7 cellular contexts compared by ENCODE assay signal in genomic region chr19:10086032-10086903, GRCh38. TPM values are rescaled to one million over a fixed set of nuclear protein-coding genes. Genes with fewer than 3 reads are reported as not detected.
DNase-seq lines count a peak whose midpoint lies in the region; ATAC-seq and TF ChIP-seq lines count a peak whose summit lies in the region.

Gene SHFL (plus strand): TSS chr19:10086317. CDS start chr19:10086428, 111 bp downstream.

- peaks cover 17% of the 10 kb centered on the region for H3K4me1 Mint-ChIP-seq in activated T-cell treated with anti-CD3 and anti-CD28 coated beads, Interleukin-2, amount 50 U/mL, for 24 hours (ENCODE audit: low read depth)

- H3K9ac ChIP-seq in muscle layer of colon (ENCODE audit: low read length): peak within 1 kb of the TSS; percentile 44

- H3K27me3 Mint-ChIP-seq in activated T-cell treated with anti-CD3 and anti-CD28 coated beads, Interleukin-2, amount 50 U/mL, for 24 hours: no peaks in the 10 kb centered on the region

- peak; percentile 65 for DNase-seq in NOMO-1 treated with dmso at 0.1 percent for 144 hours (lab: John Stamatoyannopoulos, UW; ENCODE audit: unreplicated experiment)
- peak; percentile 90 for DNase-seq in activated T-cell treated with anti-CD3 and anti-CD28 coated beads, Interleukin-2, amount 50 U/mL, for 24 hours
- peak; percentile 87 for DNase-seq in stimulated activated CD8-positive, alpha-beta memory T cell treated with anti-CD3 and anti-CD28 coated beads, Interleukin-4, amount 100 ng/mL, for 48 hours

- TF ChIP-seq POLR2A in GM18526 (IDR thresholded peaks at IDR 0.05; ENCODE audit: extremely low read depth, insufficient read length): peak; percentile 75

- H3K4me1 ChIP-seq in muscle layer of colon (ENCODE audit: insufficient read depth, low read length): peaks cover 4% of the 10 kb centered on the region

- H3K27me3 ChIP-seq in muscle layer of colon (ENCODE audit: control insufficient read depth in 1 of 2, insufficient read depth in 2 of 2, low read length in 2 of 2): no peaks in the 10 kb centered on the region

- peak within 1 kb of the TSS; percentile 81 for H3K4me3 Mint-ChIP-seq in activated T-cell treated with anti-CD3 and anti-CD28 coated beads, Interleukin-2, amount 50 U/mL, for 24 hours

- ATAC-seq in HG02884 (IDR thresholded peaks at IDR 0.05; ENCODE audit: unreplicated experiment) (peak; percentile 56), esophagus mucosa (peak; percentile 85)

- H3K9me3 Mint-ChIP-seq in activated T-cell treated with anti-CD3 and anti-CD28 coated beads, Interleukin-2, amount 50 U/mL, for 24 hours: no peaks in the 10 kb centered on the region

- peak within 1 kb of the TSS; percentile 93 for H3K27ac ChIP-seq in muscle layer of colon (ENCODE audit: low read depth, low read length)

- peak within 1 kb of the TSS; percentile 85 for H3K27ac Mint-ChIP-seq in activated T-cell treated with anti-CD3 and anti-CD28 coated beads, Interleukin-2, amount 50 U/mL, for 24 hours

- H3K36me3 ChIP-seq in muscle layer of colon (ENCODE audit: insufficient read depth, low read length): peaks cover 6% of the 10 kb centered on the region

- no peaks in the 10 kb centered on the region for H3K9me3 ChIP-seq in muscle layer of colon (ENCODE audit: low read length)

- peaks cover 27% of the 10 kb centered on the region for H3K36me3 Mint-ChIP-seq in activated T-cell treated with anti-CD3 and anti-CD28 coated beads, Interleukin-2, amount 50 U/mL, for 24 hours (ENCODE audit: low read depth)

- H3K4me3 ChIP-seq in muscle layer of colon (ENCODE audit: low read depth in 1 of 2, low read length in 2 of 2): peak within 1 kb of the TSS; percentile 74 to 82

RNA-seq across cellular contexts. Expression of gene SHFL, which starts in this region (rescaled TPM):
- 11.1 TPM for total RNA-seq in esophagus mucosa

Comparison
In these comparisons a context has a peak if more than half of its experiments do, and no peak if none do; other contexts are left out.
1. Peak in every context shown above with its lines: DNase-seq, ATAC-seq, H3K4me3 ChIP-seq and H3K27ac ChIP-seq.